Comparison of ENCODE assay signal across 23 cellular contexts in the genomic region with DNA sequence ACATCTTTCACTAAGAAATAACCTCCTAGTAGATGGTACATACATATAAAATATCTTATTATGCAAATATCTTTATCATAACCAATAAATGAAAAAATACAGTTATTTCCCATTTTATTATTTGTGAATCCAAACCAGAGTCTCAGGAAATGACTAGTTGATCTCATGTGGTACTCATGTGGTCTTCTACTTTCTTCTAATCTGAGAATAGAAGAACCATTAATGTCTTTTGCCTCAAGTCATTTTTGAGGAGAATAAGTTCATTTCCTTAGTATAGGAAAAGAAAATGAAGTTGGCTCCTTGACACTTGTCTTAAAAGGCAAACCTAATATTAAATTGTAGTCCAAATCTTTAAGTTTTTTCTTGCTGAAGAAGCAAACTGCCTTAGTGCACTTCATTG.
"Had no signal": no experiment of that assay in that cellular context is flagged by ENCODE, and none has a peak within 500 bp of the region (broad histone marks: within the 10 kb centered on the region; RNA-seq: fewer than 3 reads in every experiment).

No MANE protein-coding gene starts in this region.

- H3K27me3 ChIP-seq: colonic mucosa, esophagus muscularis mucosa, esophagus squamous epithelium, foreskin keratinocyte, gastrocnemius medialis, gastroesophageal sphincter, heart left ventricle, heart right ventricle had no signal

- H3K36me3 ChIP-seq: colonic mucosa, esophagus muscularis mucosa, esophagus squamous epithelium, gastrocnemius medialis, gastroesophageal sphincter, heart left ventricle, heart right ventricle had no signal

- H3K9me3 Mint-ChIP-seq: dendritic cell treated with granulocyte-macrophage colony-stimulating factor and Interleukin-4, amounts not matched to agents 40 ng/mL and 50 ng/mL, for 4 days; effector memory CD8-positive, alpha-beta T cell; endodermal cell had no signal

- H3K4me3 ChIP-seq: colonic mucosa, coronary artery, dorsolateral prefrontal cortex, esophagus muscularis mucosa, esophagus squamous epithelium, gastrocnemius medialis, gastroesophageal sphincter, heart left ventricle, heart right ventricle had no signal

- H3K27ac Mint-ChIP-seq: dendritic cell treated with granulocyte-macrophage colony-stimulating factor and Interleukin-4, amounts not matched to agents 40 ng/mL and 50 ng/mL, for 4 days; effector memory CD8-positive, alpha-beta T cell; endodermal cell had no signal

- DNase-seq: colonic mucosa; cortex of kidney; dermis blood vessel endothelial cell; dorsolateral prefrontal cortex; effector CD4-positive, alpha-beta T cell; effector CD8-positive, alpha-beta T cell; effector memory CD4-positive, alpha-beta T cell; effector memory CD8-positive, alpha-beta T cell; endodermal cell; erythroblast; esophagus squamous epithelium; foreskin fibroblast; foreskin keratinocyte; gastrocnemius medialis; glutamatergic neuron; head of caudate nucleus; heart left ventricle; heart right ventricle had no signal

- H3K27me3 Mint-ChIP-seq: dendritic cell treated with granulocyte-macrophage colony-stimulating factor and Interleukin-4, amounts not matched to agents 40 ng/mL and 50 ng/mL, for 4 days had no signal

- H3K9me3 ChIP-seq: colonic mucosa, esophagus muscularis mucosa, esophagus squamous epithelium, gastrocnemius medialis, gastroesophageal sphincter, heart left ventricle, heart right ventricle had no signal

- H3K4me1 ChIP-seq: colonic mucosa, esophagus muscularis mucosa, esophagus squamous epithelium, foreskin keratinocyte, gastrocnemius medialis, gastroesophageal sphincter had no signal

- H3K4me3 Mint-ChIP-seq: dendritic cell treated with granulocyte-macrophage colony-stimulating factor and Interleukin-4, amounts not matched to agents 40 ng/mL and 50 ng/mL, for 4 days; effector memory CD8-positive, alpha-beta T cell; endodermal cell had no signal

- H3K27ac ChIP-seq: colonic mucosa, coronary artery, dorsolateral prefrontal cortex, epithelial cell of prostate, esophagus muscularis mucosa, esophagus squamous epithelium, foreskin keratinocyte, gastrocnemius medialis, gastroesophageal sphincter, heart left ventricle, heart right ventricle had no signal
